Comparison of ENCODE assay signal across 8 cellular contexts in the genomic region with DNA sequence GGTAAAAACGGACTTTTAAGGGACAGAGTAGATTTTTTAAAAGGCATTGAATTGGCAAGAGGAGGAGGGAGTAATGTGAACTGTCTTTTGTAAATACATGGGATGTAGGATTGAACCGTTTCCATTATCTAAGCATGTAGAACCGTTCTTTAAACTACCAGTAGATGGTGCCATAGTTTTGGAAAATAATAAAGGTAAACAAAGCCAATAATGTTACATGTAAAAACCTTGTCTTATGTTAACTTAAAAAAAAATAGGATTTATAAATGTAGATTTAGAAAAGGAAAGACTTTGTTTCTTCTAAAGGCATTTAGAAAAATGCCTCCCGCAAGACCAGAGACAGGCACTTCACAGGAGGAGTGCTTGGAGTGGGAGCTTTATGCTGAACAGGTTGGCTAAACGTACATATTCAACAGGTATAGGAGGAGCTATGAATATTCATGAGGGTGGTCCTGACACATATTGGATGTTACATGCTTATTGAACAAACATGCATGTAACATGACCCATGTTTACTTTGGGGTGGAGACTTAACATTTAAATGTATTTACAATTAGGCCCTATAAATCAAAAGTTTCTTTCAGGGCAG. TPM values are rescaled to one million over a fixed set of nuclear protein-coding genes. Genes with fewer than 3 reads are reported as not detected.
A peak's percentile ranks its signal among the peaks of the same experiment; 100 is the strongest.
DNase-seq lines count a peak whose midpoint lies in the region; ATAC-seq, FAIRE-seq and TF ChIP-seq lines count a peak whose summit lies in the region.

No MANE protein-coding gene starts in this region.

- peak; percentile 75 for TF ChIP-seq RAD21 in GM12878 (IDR thresholded peaks at IDR 0.05; ENCODE audit: insufficient read depth, low read depth, low read length)

- 40% methylated on average over 5 of the region's 5 CpGs for WGBS in GM12878 (ENCODE audit: insufficient coverage, insufficient replicate concordance, low lambda C conversion rate, missing lambda C conversion rate)

- TF ChIP-seq CTCF in GM12878 (IDR thresholded peaks at IDR 0.05 in 2 of 3, conservative IDR thresholded peaks at IDR 0.05 in 1 of 3; ENCODE audit: control insufficient read depth in 2 of 3, extremely low read depth in 1 of 3, insufficient read depth in 1 of 3, low read depth in 3 of 3, low read length in 3 of 3) = peak; percentile 35 to 66 (median 50); a peak in 5 of 6 replicates

- no peaks in the 10 kb centered on the region for H3K9me3 ChIP-seq in GM12878 (replicated peaks; ENCODE audit: control insufficient read depth, insufficient read depth, low read length)
- H3K9me3 ChIP-seq in subcutaneous abdominal adipose tissue (ENCODE audit: control insufficient read depth in 5 of 5, low read length in 5 of 5) = no peaks in the 10 kb centered on the region

- no peaks in the 10 kb centered on the region for H3K27me3 ChIP-seq in GM12878 (replicated peaks in 1 of 2; ENCODE audit: control insufficient read depth in 2 of 2, insufficient read depth in 2 of 2, low read length in 1 of 2)
- H3K27me3 ChIP-seq in subcutaneous abdominal adipose tissue (ENCODE audit: control insufficient read depth in 5 of 5, insufficient read depth in 4 of 5, low read length in 5 of 5) = no peaks in the 10 kb centered on the region

- SMC1A ChIA-PET in GM12878 (lab: Charles Lee; ENCODE audit: uncharacterized antibody, unreplicated experiment) = interaction anchor here (0.6 to 7.2 kb wide), 45 partner anchors 10 to 665 kb away, joined by 3 to 71 read pairs (median 4); partner anchors contain the start of gene AP1AR

- H4K20me1 ChIP-seq in GM12878 (ENCODE audit: control insufficient read depth, insufficient read depth) = no peaks in the 10 kb centered on the region

- H3K9ac ChIP-seq in GM12878 (ENCODE audit: control insufficient read depth, insufficient read depth, low read length) = no peak overlapping the region
- H3K9ac ChIP-seq in subcutaneous abdominal adipose tissue (ENCODE audit: low read length in 5 of 5) = no peak overlapping the region

- H3K4me1 ChIP-seq in GM12878 (ENCODE audit: control insufficient read depth, insufficient read depth, low read length) = no peaks in the 10 kb centered on the region
- peaks cover 0 to 33% (median 0%) of the 10 kb centered on the region in 5 donors for H3K4me1 ChIP-seq in subcutaneous abdominal adipose tissue (ENCODE audit: control insufficient read depth in 5 of 5, insufficient read depth in 5 of 5, low read length in 5 of 5)

- no peak overlapping the region for H2AFZ ChIP-seq in GM12878 (ENCODE audit: control insufficient read depth, low read depth, low read length)

- H3K36me3 ChIP-seq in GM12878 (ENCODE audit: control insufficient read depth in 2 of 2, insufficient read depth in 2 of 2, low read length in 1 of 2) = no peaks in the 10 kb centered on the region
- H3K36me3 ChIP-seq in subcutaneous abdominal adipose tissue (ENCODE audit: control insufficient read depth in 5 of 5, insufficient read depth in 5 of 5, low read length in 5 of 5) = no peaks in the 10 kb centered on the region

- CTCF ChIA-PET in GM12878 (lab: Yijun Ruan, JAX) = interaction anchor here (0.6 to 7.9 kb wide), 48 partner anchors 9 to 665 kb away, joined by 3 to 135 read pairs (median 5); no protein-coding TSS in a partner anchor

- ATAC-seq in GM18861 (IDR thresholded peaks at IDR 0.05; ENCODE audit: unreplicated experiment) (peak; percentile 70), HG03039 (IDR thresholded peaks at IDR 0.05; ENCODE audit: unreplicated experiment) (peak; percentile 56), GM12878 (peak; percentile 93), HG03457 (IDR thresholded peaks at IDR 0.05; ENCODE audit: unreplicated experiment) (no peak)

- POLR2A ChIA-PET in GM12878 (lab: Charles Lee) = interaction anchor here (0.6 to 0.8 kb wide), 4 partner anchors 134 to 789 kb away, joined by 3 read pairs; no protein-coding TSS in a partner anchor

- H3K27ac ChIP-seq in GM12878 (ENCODE audit: control insufficient read depth, insufficient read depth) (no peak overlapping the region), subcutaneous abdominal adipose tissue (ENCODE audit: low read depth, low read length) (peak overlapping the region; percentile 47)

- no peak overlapping the region for H3K4me3 ChIP-seq in GM12878
- no peak overlapping the region for H3K4me3 ChIP-seq in subcutaneous abdominal adipose tissue (ENCODE audit: low read depth in 1 of 5, low read length in 5 of 5)

- H3K4me2 ChIP-seq in GM12878 (ENCODE audit: control insufficient read depth, insufficient read depth) = no peak overlapping the region

- DNase-seq in Ammon's horn (ENCODE audit: low spot score) (peak; percentile 72), NCI-H2196 treated with DMSO at 0.1 percent for 48 hours (lab: John Stamatoyannopoulos, UW; ENCODE audit: unreplicated experiment) (peak; percentile 16), GM12878 (ENCODE audit: low read depth, low spot score) (peak; percentile 27), iPS-NIHi11 (ENCODE audit: low spot score) (peak; percentile 50)

- no peaks in the 10 kb centered on the region for H3K79me2 ChIP-seq in GM12878 (ENCODE audit: control insufficient read depth, insufficient read depth, low read length)

- intact Hi-C loops in GM12878 (cut with micrococcal nuclease; ENCODE audit: unreplicated experiment) = loop anchor here (1.0 to 5.0 kb wide), 6 partner anchors 48 to 505 kb away; partner anchors contain the start of genes AP1AR and FAM241A

- RAD21 ChIA-PET in GM12878 (lab: Charles Lee; ENCODE audit: unreplicated experiment) = interaction anchor here (0.9 to 5.1 kb wide), 21 partner anchors 9 to 666 kb away, joined by 3 to 90 read pairs (median 4); partner anchors contain the start of genes AP1AR and NEUROG2

- in situ Hi-C loops in GM12878 (cut with MboI) = loop anchor here (5.0 to 10.0 kb wide), 2 partner anchors 225 to 423 kb away; no protein-coding TSS in a partner anchor

- no TSS peak for BruUV-seq in GM12878 (replicated peaks; lab: Mats Ljungman, UMichigan)

- TF ChIP-seq POLR2A in GM12878 (IDR thresholded peaks at IDR 0.05; ENCODE audit: low read depth, low read length) = no peak

- TF ChIP-seq EP300 in GM12878 (IDR thresholded peaks at IDR 0.05; ENCODE audit: borderline replicate concordance in 1 of 2, control insufficient read depth in 1 of 2, low read depth in 2 of 2, low read length in 2 of 2) = no peak

- peak; percentile 74 for FAIRE-seq in GM12878 (lab: Jason Lieb, UNC)

TF ChIP-seq in GM12878, 131 proteins besides CTCF, POLR2A, EP300 and RAD21:
- TF ChIP-seq, protein P1, sequence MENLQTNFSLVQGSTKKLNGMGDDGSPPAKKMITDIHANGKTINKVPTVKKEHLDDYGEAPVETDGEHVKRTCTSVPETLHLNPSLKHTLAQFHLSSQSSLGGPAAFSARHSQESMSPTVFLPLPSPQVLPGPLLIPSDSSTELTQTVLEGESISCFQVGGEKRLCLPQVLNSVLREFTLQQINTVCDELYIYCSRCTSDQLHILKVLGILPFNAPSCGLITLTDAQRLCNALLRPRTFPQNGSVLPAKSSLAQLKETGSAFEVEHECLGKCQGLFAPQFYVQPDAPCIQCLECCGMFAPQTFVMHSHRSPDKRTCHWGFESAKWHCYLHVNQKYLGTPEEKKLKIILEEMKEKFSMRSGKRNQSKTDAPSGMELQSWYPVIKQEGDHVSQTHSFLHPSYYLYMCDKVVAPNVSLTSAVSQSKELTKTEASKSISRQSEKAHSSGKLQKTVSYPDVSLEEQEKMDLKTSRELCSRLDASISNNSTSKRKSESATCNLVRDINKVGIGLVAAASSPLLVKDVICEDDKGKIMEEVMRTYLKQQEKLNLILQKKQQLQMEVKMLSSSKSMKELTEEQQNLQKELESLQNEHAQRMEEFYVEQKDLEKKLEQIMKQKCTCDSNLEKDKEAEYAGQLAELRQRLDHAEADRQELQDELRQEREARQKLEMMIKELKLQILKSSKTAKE (IDR thresholded peaks at IDR 0.05; ENCODE audit: low read depth, poor library complexity, severe bottlenecking) = peak; percentile 22
- TF ChIP-seq SMC3 (IDR thresholded peaks at IDR 0.05; ENCODE audit: borderline replicate concordance, low read length) = peak; percentile 60; the same call in 1 of the 2 replicates
- TF ChIP-seq SRF (IDR thresholded peaks at IDR 0.05; ENCODE audit: low read depth in 2 of 2, low read length in 2 of 2) = no peak
- TF ChIP-seq POU2F2 (IDR thresholded peaks at IDR 0.05; ENCODE audit: borderline replicate concordance, low read depth, low read length) = peak; percentile 81; the same call in 2 of the 3 replicates

RNA-seq across cellular contexts. Expression of gene FAM241A, which starts 45.5 kb away (rescaled TPM):
- total RNA-seq in GM12878 (2013; cell fraction: nucleolus; rRNA removed) = 1.1 and 1.2 TPM in 2 replicates
- 2.0 and 2.3 TPM in 2 replicates for total RNA-seq in GM12878 (2014; rRNA removed)
- 2.7 and 2.8 TPM in 2 replicates for total RNA-seq in GM12878 (2014; rRNA removed; fragmentation: Illumina TruSeq; extraction: Trizol)
- total RNA-seq in GM12878 (2021) = 2.1 and 2.2 TPM in 2 replicates
- polyA plus RNA-seq in GM12878 (2011; ENCODE audit: low read depth) = 0.54 TPM
- polyA plus RNA-seq in GM12878 (2011; rRNA removed) = 0.20 and 0.22 TPM in 2 replicates
- 0.04 and 0.07 TPM in 2 replicates for polyA plus RNA-seq in GM12878 (2011; cell fraction: cytosol; rRNA removed)
- 0.09 and 0.10 TPM in 2 replicates for polyA plus RNA-seq in GM12878 (2011; cell fraction: nucleus; rRNA removed)
- 1.2 and 1.3 TPM in 2 replicates for polyA plus RNA-seq in GM12878 (2012)
- 3.2 and 4.5 TPM in 2 replicates for polyA plus RNA-seq in GM12878 (2014; fragmentation: Illumina TruSeq; extraction: Trizol)
- 1 to 10 TPM in 1 of 2 experiments, under 1 TPM in 1; 0.82 to 1.4 TPM for polyA plus RNA-seq in GM12878 (2014; fragmentation: Nextera tagmentation; extraction: Ambion mirVana)
- 2.0 and 2.6 TPM in 2 replicates for polyA plus RNA-seq in GM12878 (2014; rRNA removed)
- polyA plus RNA-seq in GM12878 (2016; fragmentation: Nextera tagmentation; extraction: Ambion mirVana) = 1 to 10 TPM; 7.0 to 7.5 TPM
- 0.26 and 0.29 TPM in 2 replicates for polyA minus RNA-seq in GM12878 (2011; rRNA and poly(A)+ RNA removed)
- not detected in 2 replicates for polyA minus RNA-seq in GM12878 (2011; cell fraction: cytosol; rRNA and poly(A)+ RNA removed)
- 0.48 and 1.1 TPM in 2 replicates for polyA minus RNA-seq in GM12878 (2011; cell fraction: nucleus; rRNA and poly(A)+ RNA removed)

Comparison
In these comparisons a context has a peak if more than half of its experiments do, and no peak if none do; other contexts are left out.
1. DNase-seq: peak in every context shown above with its lines; median percentile 72 in Ammon's horn; 50 in iPS-NIHi11; 27 in GM12878; 16 in NCI-H2196 treated with DMSO at 0.1 percent for 48 hours.